21 cellular contexts compared by ENCODE assay signal in the genomic region with DNA sequence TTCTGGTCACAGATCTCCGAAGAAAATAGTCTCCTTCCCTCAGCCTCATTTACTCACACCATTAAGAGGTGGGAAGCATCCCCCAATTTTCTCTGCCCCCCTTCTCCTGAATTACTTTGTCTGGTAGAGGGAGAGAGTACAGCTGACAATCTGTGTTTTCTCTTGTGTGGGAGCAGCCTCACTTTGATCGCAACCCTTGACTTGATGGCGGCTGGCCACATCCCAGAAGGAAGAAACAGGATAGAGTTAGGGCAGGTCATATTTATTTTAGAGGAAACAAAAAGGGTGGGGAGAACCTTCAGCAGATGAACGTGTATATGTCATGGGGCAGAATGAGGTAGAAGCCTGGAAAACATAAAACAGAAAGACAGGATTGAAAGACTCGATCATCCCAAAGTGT.
DNase-seq lines count a peak whose midpoint lies in the region; ATAC-seq, FAIRE-seq and TF ChIP-seq lines count a peak whose summit lies in the region.
"Had no signal": no experiment of that assay in that cellular context is flagged by ENCODE, and none has a peak within 500 bp of the region (broad histone marks: within the 10 kb centered on the region; RNA-seq: fewer than 3 reads in every experiment).

No MANE protein-coding gene starts in this region.

- peaks cover 45% of the 10 kb centered on the region for H3K4me1 Mint-ChIP-seq in nephron
- H3K4me1 Mint-ChIP-seq: B cell had no signal

- H4K20me1 ChIP-seq in BLaER1 treated with 17β-estradiol and CSF1 and Interleukin-3, amounts not matched to agents 10 nM and 100 nM = no peaks in the 10 kb centered on the region

- no peak overlapping the region for H3K4me3 Mint-ChIP-seq in nephron
- H3K4me3 Mint-ChIP-seq: B cell; CD4-positive, alpha-beta T cell; HFFc6 had no signal

- H3K9me3 Mint-ChIP-seq in nephron = no peaks in the 10 kb centered on the region
- H3K9me3 Mint-ChIP-seq: CD4-positive, alpha-beta T cell; HFFc6 had no signal

- no peak for FAIRE-seq in GM19239 (lab: Jason Lieb, UNC)
- FAIRE-seq: D721Med, G401.6, GM12891, HTR-8/SVneo had no signal

- no peak for DNase-seq in left colon
- DNase-seq in midbrain (lab: John Stamatoyannopoulos, UW) = no peak
- DNase-seq in GM19239 (ENCODE audit: insufficient read length, low spot score) = no peak
- DNase-seq: 8988T; Caco-2; CD4-positive, alpha-beta T cell; GOT3; H7; HFFc6; IMR-90 had no signal

- ATAC-seq in left colon (peak; percentile 40), GM18867 (IDR thresholded peaks at IDR 0.05; ENCODE audit: unreplicated experiment) (no peak), HG03571 (IDR thresholded peaks at IDR 0.05; ENCODE audit: unreplicated experiment) (no peak)
- ATAC-seq: HCT116 had no signal

- intact Hi-C loops in left colon (cut with DNase I, micrococcal nuclease) = no loop called here

- H3K9me3 ChIP-seq in BLaER1 treated with 17β-estradiol and CSF1 and Interleukin-3, amounts not matched to agents 10 nM and 100 nM (replicated peaks in 1 of 11) = peaks cover 10 to 43% (median 29%) of the 10 kb centered on the region in 11 experiments

- no peaks in the 10 kb centered on the region for H3K27me3 Mint-ChIP-seq in nephron (ENCODE audit: low read depth)

- H3K9ac ChIP-seq in BLaER1 treated with 17β-estradiol and CSF1 and Interleukin-3, amounts not matched to agents 10 nM and 100 nM = peak overlapping the region in 4 of 11 experiments; percentile 5 to 58 (median 48); a peak in 6 of 22 replicates

- H3K27ac ChIP-seq in BLaER1 treated with 17β-estradiol and CSF1 and Interleukin-3, amounts not matched to agents 10 nM and 100 nM = peak overlapping the region in 1 of 11 experiments; percentile 44; a peak in 2 of 22 replicates
- H3K27ac ChIP-seq: C4-2B had no signal

- H3K36me3 Mint-ChIP-seq in nephron (ENCODE audit: low read depth) = peaks cover 4% of the 10 kb centered on the region

- H3K36me3 ChIP-seq in BLaER1 treated with 17β-estradiol and CSF1 and Interleukin-3, amounts not matched to agents 10 nM and 100 nM = peaks cover 0 to 9% (median 0%) of the 10 kb centered on the region in 11 experiments; a peak in 2 of 22 replicates

- H3K27ac Mint-ChIP-seq in nephron = peak overlapping the region; percentile 46 to 69 (median 65)
- H3K27ac Mint-ChIP-seq: B cell; CD4-positive, alpha-beta T cell; HFFc6 had no signal

- H3K4me2 ChIP-seq in BLaER1 treated with 17β-estradiol and CSF1 and Interleukin-3, amounts not matched to agents 10 nM and 100 nM = peak overlapping the region; percentile 2 to 93 (median 78); a peak in 19 of 22 replicates

- H3K4me3 ChIP-seq in BLaER1 treated with 17β-estradiol and CSF1 and Interleukin-3, amounts not matched to agents 10 nM and 100 nM = peak overlapping the region in 3 of 10 experiments; percentile 26 to 40 (median 38); a peak in 5 of 20 replicates

- no peak for TF ChIP-seq CTCF in nephron (IDR thresholded peaks at IDR 0.05; ENCODE audit: unreplicated experiment in 3 of 3)

- H3K4me1 ChIP-seq in BLaER1 treated with 17β-estradiol and CSF1 and Interleukin-3, amounts not matched to agents 10 nM and 100 nM = peaks cover 0 to 79% (median 47%) of the 10 kb centered on the region in 10 experiments; a peak in 17 of 20 replicates
- H3K4me1 ChIP-seq: Caco-2 had no signal

- no peaks in the 10 kb centered on the region for H3K27me3 ChIP-seq in BLaER1 treated with 17β-estradiol and CSF1 and Interleukin-3, amounts not matched to agents 10 nM and 100 nM
